ENCODE assay signal across 38 cellular contexts in the genomic region with DNA sequence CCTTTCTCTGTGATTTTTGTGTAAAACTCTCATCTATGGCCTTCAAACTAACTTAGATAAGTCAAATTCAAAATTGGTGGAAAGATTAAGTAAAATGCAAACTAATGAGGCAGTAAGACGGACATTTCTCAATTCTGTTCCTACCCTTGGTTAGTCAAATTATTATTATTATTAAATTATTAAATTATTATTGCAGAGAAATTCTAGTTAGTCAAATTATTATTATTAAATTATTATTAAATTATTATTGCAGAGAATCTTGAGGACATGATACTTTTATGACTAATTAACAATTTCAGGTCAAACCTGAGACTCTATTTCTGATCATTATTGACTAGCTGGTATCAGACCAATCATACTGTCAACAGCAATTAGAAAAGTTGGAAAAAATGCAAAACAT.
"Had no signal": no experiment of that assay in that cellular context is flagged by ENCODE, and none has a peak within 500 bp of the region (broad histone marks: within the 10 kb centered on the region; RNA-seq: fewer than 3 reads in every experiment).

No MANE protein-coding gene starts in this region.

- DNase-seq: activated effector memory CD4-positive, alpha-beta T cell treated with anti-CD3 and anti-CD28 coated beads, Interleukin-2, amount 50 U/mL, for 16 hours; activated effector memory CD4-positive, alpha-beta T cell treated with Interleukin-2 at 50 U/mL for 16 hours; activated gamma-delta T cell; activated gamma-delta T cell treated with Interleukin-2 at 50 U/mL for 16 hours; activated naive CD4-positive, alpha-beta T cell; activated naive CD4-positive, alpha-beta T cell treated with anti-CD3 and anti-CD28 coated beads for 36 hours; activated naive CD4-positive, alpha-beta T cell treated with anti-CD3 and anti-CD28 coated beads, Interleukin-2, amount 10 ng/mL, durations not matched to agents 7 days and 5 days; activated naive CD4-positive, alpha-beta T cell treated with anti-CD3 and anti-CD28 coated beads, Interleukin-2, amount 50 U/mL, for 16 hours; activated naive CD4-positive, alpha-beta T cell treated with Interleukin-2 at 50 U/mL for 16 hours; activated naive CD8-positive, alpha-beta T cell treated with anti-CD3 and anti-CD28 coated beads for 36 hours; activated naive CD8-positive, alpha-beta T cell treated with anti-CD3 and anti-CD28 coated beads, Interleukin-2, amount 10 ng/mL, durations not matched to agents 7 days and 5 days; activated naive CD8-positive, alpha-beta T cell treated with anti-CD3 and anti-CD28 coated beads, Interleukin-2, amount 50 U/mL, for 24 hours; activated T-cell treated with anti-CD3 and anti-CD28 coated beads, Interleukin-2, amount 50 U/mL, for 1 hour; activated T-cell treated with anti-CD3 and anti-CD28 coated beads, Interleukin-2, amount 50 U/mL, for 24 hours; activated T-cell treated with anti-CD3 and anti-CD28 coated beads, Interleukin-2, amount 50 U/mL, for 4 hours; activated T-cell treated with anti-CD3 and anti-CD28 coated beads, Interleukin-2, amount 50 U/mL, for 48 hours; activated T-cell treated with anti-CD3 and anti-CD28 coated beads, Interleukin-2, amount 50 U/mL, for 72 hours; adrenal gland; amniotic stem cell; amygdala; anterior cingulate cortex; aorta; body of pancreas; brain microvascular endothelial cell; caudate nucleus; central memory CD4-positive, alpha-beta T cell; cerebellar nuclear complex had no signal

- H3K27ac Mint-ChIP-seq: activated naive CD4-positive, alpha-beta T cell treated with anti-CD3 and anti-CD28 coated beads for 36 hours; activated naive CD4-positive, alpha-beta T cell treated with anti-CD3 and anti-CD28 coated beads, Interleukin-2, amount 10 ng/mL, durations not matched to agents 7 days and 5 days; activated naive CD4-positive, alpha-beta T cell treated with anti-CD3 and anti-CD28 coated beads, Interleukin-2, amount 50 U/mL, for 24 hours; activated naive CD4-positive, alpha-beta T cell treated with anti-CD3 and anti-CD28 coated beads, Interleukin-2, amount 50 U/mL, for 72 hours; activated naive CD8-positive, alpha-beta T cell; activated naive CD8-positive, alpha-beta T cell treated with anti-CD3 and anti-CD28 coated beads for 36 hours; activated naive CD8-positive, alpha-beta T cell treated with anti-CD3 and anti-CD28 coated beads, Interleukin-2, amount 10 ng/mL, durations not matched to agents 7 days and 5 days; activated naive CD8-positive, alpha-beta T cell treated with anti-CD3 and anti-CD28 coated beads, Interleukin-2, amount 50 U/mL, for 24 hours; activated T-cell treated with anti-CD3 and anti-CD28 coated beads, Interleukin-2, amount 50 U/mL, for 24 hours; activated T-cell treated with anti-CD3 and anti-CD28 coated beads, Interleukin-2, amount 50 U/mL, for 72 hours; activated T-helper 1 cell treated with anti-CD3 and anti-CD28 coated beads, Interleukin-12 subunit alpha, Interleukin-12 subunit beta, Interleukin-2, Interleukin-4 antibody, amounts not matched to agents 30 ng/mL and 10 ng/mL and 1 ng/mL, durations not matched to agents 14 hours and 24 hours and 36 hours; activated T-helper 17 cell treated with anti-CD3 and anti-CD28 coated beads, Interleukin-2, amount 50 U/mL, for 72 hours; activated T-helper 2 cell treated with anti-CD3 and anti-CD28 coated beads, Interferon-gamma antibody, Interleukin-2, Interleukin-4, amounts not matched to agents 10 μg/mL and 5 μg/mL and 100 μg/mL, durations not matched to agents 14 hours and 24 hours and 36 hours; brain had no signal

- H3K4me3 Mint-ChIP-seq: activated naive CD4-positive, alpha-beta T cell treated with anti-CD3 and anti-CD28 coated beads for 36 hours; activated naive CD4-positive, alpha-beta T cell treated with anti-CD3 and anti-CD28 coated beads, Interleukin-2, amount 10 ng/mL, durations not matched to agents 7 days and 5 days; activated naive CD4-positive, alpha-beta T cell treated with anti-CD3 and anti-CD28 coated beads, Interleukin-2, amount 50 U/mL, for 24 hours; activated naive CD8-positive, alpha-beta T cell; activated naive CD8-positive, alpha-beta T cell treated with anti-CD3 and anti-CD28 coated beads for 36 hours; activated naive CD8-positive, alpha-beta T cell treated with anti-CD3 and anti-CD28 coated beads, Interleukin-2, amount 10 ng/mL, durations not matched to agents 7 days and 5 days; activated naive CD8-positive, alpha-beta T cell treated with anti-CD3 and anti-CD28 coated beads, Interleukin-2, amount 50 U/mL, for 24 hours; activated T-cell treated with anti-CD3 and anti-CD28 coated beads, Interleukin-2, amount 50 U/mL, for 24 hours; activated T-cell treated with anti-CD3 and anti-CD28 coated beads, Interleukin-2, amount 50 U/mL, for 4 hours; activated T-cell treated with anti-CD3 and anti-CD28 coated beads, Interleukin-2, amount 50 U/mL, for 72 hours; activated T-helper 1 cell treated with anti-CD3 and anti-CD28 coated beads, Interleukin-12 subunit alpha, Interleukin-12 subunit beta, Interleukin-2, Interleukin-4 antibody, amounts not matched to agents 30 ng/mL and 10 ng/mL and 1 ng/mL, durations not matched to agents 14 hours and 24 hours and 36 hours; activated T-helper 17 cell treated with anti-CD3 and anti-CD28 coated beads, Interleukin-2, amount 50 U/mL, for 72 hours; brain; central memory CD8-positive, alpha-beta T cell had no signal

- ATAC-seq: activated naive CD4-positive, alpha-beta T cell treated with anti-CD3 and anti-CD28 coated beads, Interleukin-2, amount 50 U/mL, for 72 hours; activated naive CD8-positive, alpha-beta T cell treated with anti-CD3 and anti-CD28 coated beads, Interleukin-2, amount 50 U/mL, for 24 hours; activated T-cell treated with anti-CD3 and anti-CD28 coated beads, Interleukin-2, amount 50 U/mL, for 4 hours; activated T-cell treated with anti-CD3 and anti-CD28 coated beads, Interleukin-2, amount 50 U/mL, for 72 hours; activated T-helper 17 cell treated with anti-CD3 and anti-CD28 coated beads, Interleukin-2, amount 50 U/mL, for 72 hours; body of pancreas had no signal

- H3K9me3 ChIP-seq: adrenal gland, ascending aorta, body of pancreas, breast epithelium had no signal

- H3K4me1 ChIP-seq: adrenal gland, ascending aorta, body of pancreas, breast epithelium had no signal

- H3K36me3 ChIP-seq: adrenal gland, ascending aorta, brain microvascular endothelial cell, breast epithelium, cardiac muscle cell had no signal

- H3K27ac ChIP-seq: adrenal gland, ascending aorta, body of pancreas, brain microvascular endothelial cell, breast epithelium, cardiac muscle cell had no signal

- H3K4me3 ChIP-seq: adrenal gland, ascending aorta, body of pancreas, breast epithelium, cardiac muscle cell had no signal

- H3K36me3 Mint-ChIP-seq: activated naive CD4-positive, alpha-beta T cell treated with anti-CD3 and anti-CD28 coated beads, Interleukin-2, amount 10 ng/mL, durations not matched to agents 7 days and 5 days; activated naive CD4-positive, alpha-beta T cell treated with anti-CD3 and anti-CD28 coated beads, Interleukin-2, amount 50 U/mL, for 24 hours; activated naive CD4-positive, alpha-beta T cell treated with anti-CD3 and anti-CD28 coated beads, Interleukin-2, amount 50 U/mL, for 72 hours; activated naive CD8-positive, alpha-beta T cell; activated naive CD8-positive, alpha-beta T cell treated with anti-CD3 and anti-CD28 coated beads for 36 hours; activated naive CD8-positive, alpha-beta T cell treated with anti-CD3 and anti-CD28 coated beads, Interleukin-2, amount 10 ng/mL, durations not matched to agents 7 days and 5 days; brain had no signal

- H3K27me3 ChIP-seq: adrenal gland, ascending aorta, body of pancreas, brain microvascular endothelial cell, breast epithelium, cardiac muscle cell had no signal

- H3K27me3 Mint-ChIP-seq: activated naive CD4-positive, alpha-beta T cell treated with anti-CD3 and anti-CD28 coated beads, Interleukin-2, amount 10 ng/mL, durations not matched to agents 7 days and 5 days; activated naive CD4-positive, alpha-beta T cell treated with anti-CD3 and anti-CD28 coated beads, Interleukin-2, amount 50 U/mL, for 24 hours; activated naive CD8-positive, alpha-beta T cell; activated naive CD8-positive, alpha-beta T cell treated with anti-CD3 and anti-CD28 coated beads for 36 hours; activated naive CD8-positive, alpha-beta T cell treated with anti-CD3 and anti-CD28 coated beads, Interleukin-2, amount 10 ng/mL, durations not matched to agents 7 days and 5 days; activated naive CD8-positive, alpha-beta T cell treated with anti-CD3 and anti-CD28 coated beads, Interleukin-2, amount 50 U/mL, for 24 hours; activated T-cell treated with anti-CD3 and anti-CD28 coated beads, Interleukin-2, amount 50 U/mL, for 24 hours; activated T-helper 17 cell treated with anti-CD3 and anti-CD28 coated beads, Interleukin-2, amount 50 U/mL, for 72 hours; brain; central memory CD8-positive, alpha-beta T cell had no signal

- H3K9me3 Mint-ChIP-seq: activated naive CD4-positive, alpha-beta T cell treated with anti-CD3 and anti-CD28 coated beads for 36 hours; activated naive CD4-positive, alpha-beta T cell treated with anti-CD3 and anti-CD28 coated beads, Interleukin-2, amount 10 ng/mL, durations not matched to agents 7 days and 5 days; activated naive CD4-positive, alpha-beta T cell treated with anti-CD3 and anti-CD28 coated beads, Interleukin-2, amount 50 U/mL, for 24 hours; activated naive CD4-positive, alpha-beta T cell treated with anti-CD3 and anti-CD28 coated beads, Interleukin-2, amount 50 U/mL, for 72 hours; activated naive CD8-positive, alpha-beta T cell treated with anti-CD3 and anti-CD28 coated beads for 36 hours; activated naive CD8-positive, alpha-beta T cell treated with anti-CD3 and anti-CD28 coated beads, Interleukin-2, amount 10 ng/mL, durations not matched to agents 7 days and 5 days; activated naive CD8-positive, alpha-beta T cell treated with anti-CD3 and anti-CD28 coated beads, Interleukin-2, amount 50 U/mL, for 24 hours; activated T-cell treated with anti-CD3 and anti-CD28 coated beads, Interleukin-2, amount 50 U/mL, for 24 hours; activated T-cell treated with anti-CD3 and anti-CD28 coated beads, Interleukin-2, amount 50 U/mL, for 4 hours; activated T-cell treated with anti-CD3 and anti-CD28 coated beads, Interleukin-2, amount 50 U/mL, for 72 hours; activated T-helper 1 cell treated with anti-CD3 and anti-CD28 coated beads, Interleukin-12 subunit alpha, Interleukin-12 subunit beta, Interleukin-2, Interleukin-4 antibody, amounts not matched to agents 30 ng/mL and 10 ng/mL and 1 ng/mL, durations not matched to agents 14 hours and 24 hours and 36 hours; activated T-helper 17 cell treated with anti-CD3 and anti-CD28 coated beads, Interleukin-2, amount 50 U/mL, for 72 hours; activated T-helper 2 cell treated with anti-CD3 and anti-CD28 coated beads, Interferon-gamma antibody, Interleukin-2, Interleukin-4, amounts not matched to agents 10 μg/mL and 5 μg/mL and 100 μg/mL, durations not matched to agents 14 hours and 24 hours and 36 hours; brain; central memory CD8-positive, alpha-beta T cell had no signal

- H3K4me1 Mint-ChIP-seq: activated naive CD4-positive, alpha-beta T cell treated with anti-CD3 and anti-CD28 coated beads, Interleukin-2, amount 10 ng/mL, durations not matched to agents 7 days and 5 days; activated naive CD4-positive, alpha-beta T cell treated with anti-CD3 and anti-CD28 coated beads, Interleukin-2, amount 50 U/mL, for 24 hours; activated naive CD8-positive, alpha-beta T cell treated with anti-CD3 and anti-CD28 coated beads, Interleukin-2, amount 10 ng/mL, durations not matched to agents 7 days and 5 days; activated naive CD8-positive, alpha-beta T cell treated with anti-CD3 and anti-CD28 coated beads, Interleukin-2, amount 50 U/mL, for 24 hours; activated T-helper 17 cell treated with anti-CD3 and anti-CD28 coated beads, Interleukin-2, amount 50 U/mL, for 72 hours; brain; central memory CD8-positive, alpha-beta T cell had no signal
